Comparison of ENCODE assay signal across 22 cellular contexts in genomic region chr5:56696900-56697299, GRCh38.
DNase-seq lines count a peak whose midpoint lies in the region; ATAC-seq, FAIRE-seq and TF ChIP-seq lines count a peak whose summit lies in the region.
"Had no signal": no experiment of that assay in that cellular context is flagged by ENCODE, and none has a peak within 500 bp of the region (broad histone marks: within the 10 kb centered on the region; RNA-seq: fewer than 3 reads in every experiment).

No MANE protein-coding gene starts in this region.

- TF ChIP-seq EP300 in SK-N-SH (IDR thresholded peaks at IDR 0.05; ENCODE audit: borderline replicate concordance in 1 of 2, low read depth in 1 of 2, low read length in 1 of 2), result no peak

- DNase-seq in SK-N-SH (no peak), RPMI7951 (ENCODE audit: low read depth) (peak; percentile 33), endothelial cell of umbilical vein (ENCODE audit: low read depth, low spot score) (peak; percentile 6), sciatic nerve (ENCODE audit: low spot score) (peak; percentile 66), DMS79 treated with DMSO at 0.1 percent for 48 hours (lab: John Stamatoyannopoulos, UW) (no peak), NCI-H1930 (lab: John Stamatoyannopoulos, UW) (no peak)
- DNase-seq in activated T-cell treated with anti-CD3 and anti-CD28 coated beads, Interleukin-2, amount 50 U/mL, for 4 hours, result no peak
- DNase-seq: activated CD4-positive, alpha-beta T cell treated with anti-CD3 and anti-CD28 coated beads, Interleukin-2, amount 10 ng/mL, durations not matched to agents 24 days and 14 days; activated T-cell treated with anti-CD3 and anti-CD28 coated beads, Interleukin-2, amount 50 U/mL, for 1 hour; HCEC 1CT; midbrain; MV-4-11; NCI-H2107; NCI-H774; occipital lobe; Right ventricle myocardium superior; stimulated activated CD4-positive, alpha-beta T cell treated with anti-CD3 and anti-CD28 coated beads, Interleukin-4, amount 100 ng/mL, for 24 hours had no signal

- no peak for ATAC-seq in SK-N-SH treated with all-trans-retinoic acid at 6 μM for 48 hours
- ATAC-seq in sciatic nerve, result no peak
- ATAC-seq in activated T-cell treated with anti-CD3 and anti-CD28 coated beads, Interleukin-2, amount 50 U/mL, for 4 hours, result no peak
- ATAC-seq: heart left ventricle had no signal

- no peaks in the 10 kb centered on the region for H3K79me2 ChIP-seq in SK-N-SH (ENCODE audit: insufficient read depth)
- H3K79me2 ChIP-seq in endothelial cell of umbilical vein (ENCODE audit: control insufficient read depth, insufficient read depth, low read length), result no peaks in the 10 kb centered on the region

- H3K4me3 Mint-ChIP-seq in activated T-cell treated with anti-CD3 and anti-CD28 coated beads, Interleukin-2, amount 50 U/mL, for 4 hours, result no peak overlapping the region
- H3K4me3 Mint-ChIP-seq: activated CD4-positive, alpha-beta T cell treated with anti-CD3 and anti-CD28 coated beads, Interleukin-2, amount 10 ng/mL, durations not matched to agents 24 days and 14 days had no signal

- H3K9me2 ChIP-seq in SK-N-SH, result no peaks in the 10 kb centered on the region

- TF ChIP-seq CTCF in SK-N-SH (IDR thresholded peaks at IDR 0.05) (no peak), endothelial cell of umbilical vein (IDR thresholded peaks at IDR 0.05; ENCODE audit: extremely low read depth in 1 of 2, insufficient read depth in 1 of 2, low read depth in 1 of 2, low read length in 2 of 2) (no peak)

- 16% methylated on average over 1 of the region's 1 CpG for WGBS in SK-N-SH (ENCODE audit: low lambda C conversion rate)

- no peaks in the 10 kb centered on the region for H3F3A ChIP-seq in SK-N-SH (replicated peaks; ENCODE audit: insufficient read depth)

- H4K20me1 ChIP-seq in SK-N-SH (ENCODE audit: insufficient read depth) (no peaks in the 10 kb centered on the region), endothelial cell of umbilical vein (replicated peaks; ENCODE audit: control insufficient read depth, extremely low read depth, insufficient read depth, low read length) (no peaks in the 10 kb centered on the region)

- H3K36me3 Mint-ChIP-seq in activated T-cell treated with anti-CD3 and anti-CD28 coated beads, Interleukin-2, amount 50 U/mL, for 4 hours (ENCODE audit: insufficient read depth), result no peaks in the 10 kb centered on the region

- H3K9me3 ChIP-seq in SK-N-SH (no peaks in the 10 kb centered on the region), endothelial cell of umbilical vein (replicated peaks; ENCODE audit: control insufficient read depth, insufficient read depth, low read length) (no peaks in the 10 kb centered on the region)
- H3K9me3 ChIP-seq: heart left ventricle, tibial nerve had no signal

- FAIRE-seq in endothelial cell of umbilical vein (lab: Jason Lieb, UNC), result no peak
- FAIRE-seq: keratinocyte had no signal

- dilution Hi-C loops in endothelial cell of umbilical vein (cut with MboI; ENCODE audit: extremely low pct_ligation_motif_present, low sequenced_read_pairs), result no loop called here

- H3K36me3 ChIP-seq in SK-N-SH (replicated peaks in 1 of 2; ENCODE audit: control insufficient read depth in 1 of 2, insufficient read depth in 2 of 2, low read length in 1 of 2), result no peaks in the 10 kb centered on the region
- no peaks in the 10 kb centered on the region for H3K36me3 ChIP-seq in endothelial cell of umbilical vein (ENCODE audit: control insufficient read depth in 2 of 2, extremely low read depth in 1 of 2, insufficient read depth in 2 of 2, low read length in 2 of 2)
- H3K36me3 ChIP-seq: heart left ventricle, tibial nerve had no signal

- BruUV-seq in endothelial cell of umbilical vein (replicated peaks; lab: Mats Ljungman, UMichigan), result no TSS peak

- no peaks in the 10 kb centered on the region for H3K27me3 Mint-ChIP-seq in activated T-cell treated with anti-CD3 and anti-CD28 coated beads, Interleukin-2, amount 50 U/mL, for 4 hours (ENCODE audit: low read depth)
- H3K27me3 Mint-ChIP-seq: activated CD4-positive, alpha-beta T cell treated with anti-CD3 and anti-CD28 coated beads, Interleukin-2, amount 10 ng/mL, durations not matched to agents 24 days and 14 days had no signal

- no peaks in the 10 kb centered on the region for H3K9me1 ChIP-seq in endothelial cell of umbilical vein (replicated peaks; ENCODE audit: control insufficient read depth, extremely low read depth, insufficient read depth, low read length)

- no peak overlapping the region for H3K4me3 ChIP-seq in SK-N-SH (ENCODE audit: low read depth in 2 of 2, low read length in 1 of 2)
- H3K4me3 ChIP-seq in endothelial cell of umbilical vein (replicated peaks in 1 of 3; ENCODE audit: insufficient read depth in 1 of 3, low read depth in 1 of 3, low read length in 3 of 3), result no peak overlapping the region
- H3K4me3 ChIP-seq: heart left ventricle, tibial nerve had no signal

- H2AFZ ChIP-seq in SK-N-SH (ENCODE audit: low read depth) (no peak overlapping the region), endothelial cell of umbilical vein (ENCODE audit: low read depth, low read length) (no peak overlapping the region)

- H3K9me3 Mint-ChIP-seq in activated T-cell treated with anti-CD3 and anti-CD28 coated beads, Interleukin-2, amount 50 U/mL, for 4 hours, result peaks cover 10% of the 10 kb centered on the region

- H3K27ac ChIP-seq in SK-N-SH (ENCODE audit: low read depth in 2 of 2, low read length in 1 of 2) (peak overlapping the region in 1 of 2 experiments; percentile 39; a peak in 1 of 4 replicates), endothelial cell of umbilical vein (ENCODE audit: insufficient read depth, low read depth, low read length) (no peak overlapping the region)
- H3K27ac ChIP-seq: 22Rv1, tibial nerve had no signal

- intact Hi-C loops in endothelial cell of umbilical vein (cut with micrococcal nuclease) (no loop called here), sciatic nerve (cut with DNase I) (no loop called here)

- H3K4me1 Mint-ChIP-seq in activated T-cell treated with anti-CD3 and anti-CD28 coated beads, Interleukin-2, amount 50 U/mL, for 4 hours (ENCODE audit: low read depth), result peaks cover 84% of the 10 kb centered on the region

- no peak overlapping the region for H3K4me2 ChIP-seq in SK-N-SH
- H3K4me2 ChIP-seq in endothelial cell of umbilical vein (ENCODE audit: insufficient read depth, low read length), result no peak overlapping the region

- peaks cover 9% of the 10 kb centered on the region; the same call in 1 of the 2 replicates for H3K27me3 ChIP-seq in SK-N-SH (ENCODE audit: insufficient read depth)
- peaks cover 4 to 6% of the 10 kb centered on the region in 2 experiments for H3K27me3 ChIP-seq in endothelial cell of umbilical vein (ENCODE audit: control insufficient read depth in 2 of 2, insufficient read depth in 2 of 2, low read length in 2 of 2)
- H3K27me3 ChIP-seq: heart left ventricle, tibial nerve had no signal

- CTCF ChIA-PET in SK-N-SH (lab: Yijun Ruan, JAX), result no interaction called here
- CTCF ChIA-PET in endothelial cell of umbilical vein (lab: Charles Lee), result no interaction called here

- TF ChIP-seq RAD21 in SK-N-SH (IDR thresholded peaks at IDR 0.05; ENCODE audit: low read length), result no peak

- H3K4me1 ChIP-seq in SK-N-SH (ENCODE audit: control insufficient read depth in 1 of 2, insufficient read depth in 2 of 2, low read depth in 1 of 2, low read length in 1 of 2) (peaks cover 0 to 16% of the 10 kb centered on the region in 2 experiments; a peak in 2 of 4 replicates), endothelial cell of umbilical vein (ENCODE audit: control insufficient read depth, extremely low read depth, insufficient read depth, low read length) (no peaks in the 10 kb centered on the region)

- no peak for TF ChIP-seq POLR2A in endothelial cell of umbilical vein (IDR thresholded peaks at IDR 0.05; ENCODE audit: low read depth, low read length)

- H3K9ac ChIP-seq in SK-N-SH (no peak overlapping the region), endothelial cell of umbilical vein (replicated peaks; ENCODE audit: extremely low read depth, insufficient read depth, low read length) (no peak overlapping the region)

- POLR2A ChIA-PET in SK-N-SH (lab: Yijun Ruan, JAX) (no interaction called here), endothelial cell of umbilical vein (lab: Charles Lee) (no interaction called here)

TF ChIP-seq in SK-N-SH, 30 proteins besides CTCF, POLR2A, EP300 and RAD21:
- TF ChIP-seq SIN3A (IDR thresholded peaks at IDR 0.05; ENCODE audit: borderline replicate concordance, low read depth, low read length) (no peak), NFIC (IDR thresholded peaks at IDR 0.05; ENCODE audit: borderline replicate concordance) (0 out of 2 replicates have a peak, but pooled peaks have one; percentile 7)

TF ChIP-seq in SK-N-SH treated with all-trans-retinoic acid at 6 μM for 48 hours, 23 proteins besides CTCF, POLR2A, EP300 and RAD21 (continues in another document):
- TF ChIP-seq TCF4 (CRISPR knock-in tag; IDR thresholded peaks at IDR 0.05; ENCODE audit: borderline replicate concordance), result no peak
- TF ChIP-seq, protein P1, sequence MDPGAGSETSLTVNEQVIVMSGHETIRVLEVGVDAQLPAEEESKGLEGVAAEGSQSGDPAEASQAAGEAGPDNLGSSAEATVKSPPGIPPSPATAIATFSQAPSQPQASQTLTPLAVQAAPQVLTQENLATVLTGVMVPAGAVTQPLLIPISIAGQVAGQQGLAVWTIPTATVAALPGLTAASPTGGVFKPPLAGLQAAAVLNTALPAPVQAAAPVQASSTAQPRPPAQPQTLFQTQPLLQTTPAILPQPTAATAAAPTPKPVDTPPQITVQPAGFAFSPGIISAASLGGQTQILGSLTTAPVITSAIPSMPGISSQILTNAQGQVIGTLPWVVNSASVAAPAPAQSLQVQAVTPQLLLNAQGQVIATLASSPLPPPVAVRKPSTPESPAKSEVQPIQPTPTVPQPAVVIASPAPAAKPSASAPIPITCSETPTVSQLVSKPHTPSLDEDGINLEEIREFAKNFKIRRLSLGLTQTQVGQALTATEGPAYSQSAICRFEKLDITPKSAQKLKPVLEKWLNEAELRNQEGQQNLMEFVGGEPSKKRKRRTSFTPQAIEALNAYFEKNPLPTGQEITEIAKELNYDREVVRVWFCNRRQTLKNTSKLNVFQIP (CRISPR knock-in tag; IDR thresholded peaks at IDR 0.05; ENCODE audit: borderline replicate concordance, low read depth), result no peak

TF ChIP-seq in endothelial cell of umbilical vein, 7 proteins besides CTCF, POLR2A, EP300 and RAD21 (continues in another document):
- TF ChIP-seq EZH2 (IDR thresholded peaks at IDR 0.05; ENCODE audit: borderline replicate concordance, low read depth, low read length, severe bottlenecking) (no peak), POLR2AphosphoS5 (IDR thresholded peaks at IDR 0.05; ENCODE audit: insufficient read depth, low read depth, low read length) (no peak), FOS (IDR thresholded peaks at IDR 0.05; ENCODE audit: borderline replicate concordance, insufficient read depth, low read length) (no peak), MAX (IDR thresholded peaks at IDR 0.05; ENCODE audit: insufficient read depth, insufficient read length) (no peak), MYC (IDR thresholded peaks at IDR 0.05; ENCODE audit: low read depth, low read length) (no peak), JUN (IDR thresholded peaks at IDR 0.05; ENCODE audit: borderline replicate concordance, insufficient read depth, insufficient read length, low read depth) (no peak)

Comparison
In these comparisons a context has a peak if more than half of its experiments do, and no peak if none do; other contexts are left out.
1. DNase-seq: peak in RPMI7951 (single experiment), endothelial cell of umbilical vein (single experiment) and sciatic nerve (single experiment); none in SK-N-SH (single experiment), DMS79 treated with DMSO at 0.1 percent for 48 hours (single experiment), NCI-H1930 (0 of 2) and activated T-cell treated with anti-CD3 and anti-CD28 coated beads, Interleukin-2, amount 50 U/mL, for 4 hours (single experiment).